17 cellular contexts compared by ENCODE assay signal in the genomic region with DNA sequence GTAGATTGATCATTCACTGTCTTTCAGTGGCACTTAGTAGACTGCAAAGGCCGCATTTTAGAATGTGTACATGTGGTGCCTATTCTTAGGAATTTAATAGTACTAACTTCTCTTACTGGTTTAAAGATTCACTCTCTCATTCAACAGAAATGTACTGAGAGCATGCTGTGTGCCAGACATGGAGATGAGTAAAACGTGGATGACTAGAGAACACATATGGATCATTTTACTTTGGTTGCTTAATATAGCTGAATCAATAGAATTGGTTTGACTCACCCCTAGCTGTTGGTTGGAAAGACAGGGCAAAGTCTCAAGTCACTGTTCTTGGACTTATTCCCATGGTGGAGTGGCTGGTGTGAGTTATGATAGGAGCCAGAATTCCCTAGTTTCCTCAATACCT.
DNase-seq lines count a peak whose midpoint lies in the region; ATAC-seq, FAIRE-seq and TF ChIP-seq lines count a peak whose summit lies in the region.
"Had no signal": no experiment of that assay in that cellular context is flagged by ENCODE, and none has a peak within 500 bp of the region (broad histone marks: within the 10 kb centered on the region; RNA-seq: fewer than 3 reads in every experiment).

No MANE protein-coding gene starts in this region.

- H3K4me1 ChIP-seq in astrocyte (ENCODE audit: insufficient read depth, low read length): no peaks in the 10 kb centered on the region
- H3K4me1 ChIP-seq in skeletal muscle satellite cell (ENCODE audit: control insufficient read depth, insufficient read depth, low read length): peaks cover 36% of the 10 kb centered on the region
- H3K4me1 ChIP-seq in CD4-positive, alpha-beta memory T cell (ENCODE audit: insufficient read depth, low read length): no peaks in the 10 kb centered on the region
- H3K4me1 ChIP-seq: thyroid gland had no signal

- no peak overlapping the region for H3K4me2 ChIP-seq in astrocyte (ENCODE audit: low read length)
- H3K4me2 ChIP-seq in skeletal muscle satellite cell (ENCODE audit: low read length): peak overlapping the region; percentile 12

- no peaks in the 10 kb centered on the region for H4K20me1 ChIP-seq in astrocyte (ENCODE audit: insufficient read depth, low read length)

- no peaks in the 10 kb centered on the region for H3K36me3 Mint-ChIP-seq in astrocyte (ENCODE audit: low read depth, unreplicated experiment)
- no peaks in the 10 kb centered on the region for H3K36me3 Mint-ChIP-seq in CD4-positive, alpha-beta memory T cell
- H3K36me3 Mint-ChIP-seq: activated CD4-positive, alpha-beta memory T cell treated with anti-CD3 and anti-CD28 coated beads for 36 hours; activated naive CD8-positive, alpha-beta T cell treated with anti-CD3 and anti-CD28 coated beads, Interleukin-2, amount 10 ng/mL, durations not matched to agents 7 days and 5 days had no signal

- FAIRE-seq in astrocyte (lab: Jason Lieb, UNC): peak; percentile 72

- H2AFZ ChIP-seq in astrocyte (ENCODE audit: low read depth, low read length): no peak overlapping the region

- POLR2A ChIA-PET in CD4-positive, alpha-beta memory T cell (lab: Charles Lee; ENCODE audit: partially characterized antibody): no interaction called here

- H3K9me3 Mint-ChIP-seq in astrocyte (ENCODE audit: unreplicated experiment): no peaks in the 10 kb centered on the region
- H3K9me3 Mint-ChIP-seq in CD4-positive, alpha-beta memory T cell: no peaks in the 10 kb centered on the region
- H3K9me3 Mint-ChIP-seq: activated CD4-positive, alpha-beta memory T cell treated with anti-CD3 and anti-CD28 coated beads for 36 hours; activated naive CD8-positive, alpha-beta T cell treated with anti-CD3 and anti-CD28 coated beads, Interleukin-2, amount 10 ng/mL, durations not matched to agents 7 days and 5 days had no signal

- no peak overlapping the region for H3K27ac Mint-ChIP-seq in astrocyte (ENCODE audit: unreplicated experiment)
- no peak overlapping the region for H3K27ac Mint-ChIP-seq in CD4-positive, alpha-beta memory T cell
- H3K27ac Mint-ChIP-seq: activated CD4-positive, alpha-beta memory T cell treated with anti-CD3 and anti-CD28 coated beads for 36 hours; activated naive CD8-positive, alpha-beta T cell treated with anti-CD3 and anti-CD28 coated beads, Interleukin-2, amount 10 ng/mL, durations not matched to agents 7 days and 5 days had no signal

- no peaks in the 10 kb centered on the region for H3K9me3 ChIP-seq in astrocyte (ENCODE audit: insufficient read depth, low read depth, low read length)
- no peaks in the 10 kb centered on the region for H3K9me3 ChIP-seq in skeletal muscle satellite cell (replicated peaks; ENCODE audit: low read length)
- no peaks in the 10 kb centered on the region for H3K9me3 ChIP-seq in CD4-positive, alpha-beta memory T cell (ENCODE audit: control insufficient read depth in 1 of 2, low read length in 2 of 2)
- H3K9me3 ChIP-seq: thyroid gland had no signal

- intact Hi-C loops in CD4-positive, alpha-beta memory T cell (cut with micrococcal nuclease): no loop called here

- no peak overlapping the region for H3K4me3 Mint-ChIP-seq in astrocyte (ENCODE audit: unreplicated experiment)
- H3K4me3 Mint-ChIP-seq in CD4-positive, alpha-beta memory T cell: no peak overlapping the region
- H3K4me3 Mint-ChIP-seq: activated CD4-positive, alpha-beta memory T cell treated with anti-CD3 and anti-CD28 coated beads for 36 hours; activated naive CD8-positive, alpha-beta T cell treated with anti-CD3 and anti-CD28 coated beads, Interleukin-2, amount 10 ng/mL, durations not matched to agents 7 days and 5 days had no signal

- H3K27me3 ChIP-seq in astrocyte (ENCODE audit: insufficient read depth, low read length) (peaks cover 2% of the 10 kb centered on the region), skeletal muscle satellite cell (ENCODE audit: control insufficient read depth, insufficient read depth, low read length) (no peaks in the 10 kb centered on the region)
- H3K27me3 ChIP-seq in CD4-positive, alpha-beta memory T cell (ENCODE audit: insufficient read depth, low read length): no peaks in the 10 kb centered on the region
- H3K27me3 ChIP-seq: thyroid gland had no signal

- TF ChIP-seq CTCF in astrocyte (IDR thresholded peaks at IDR 0.05; ENCODE audit: insufficient read depth, low read depth, low read length) (no peak), foreskin fibroblast (IDR thresholded peaks at IDR 0.05; ENCODE audit: low read depth, low read length) (no peak)

- H3K36me3 ChIP-seq in astrocyte (ENCODE audit: insufficient read depth, low read length) (no peaks in the 10 kb centered on the region), skeletal muscle satellite cell (ENCODE audit: insufficient read depth, low read length) (no peaks in the 10 kb centered on the region)
- H3K36me3 ChIP-seq in CD4-positive, alpha-beta memory T cell (ENCODE audit: insufficient read depth, low read length): no peaks in the 10 kb centered on the region
- H3K36me3 ChIP-seq: thyroid gland had no signal

- no peak overlapping the region for H3K27ac ChIP-seq in astrocyte (ENCODE audit: low read depth, low read length)
- no peak overlapping the region for H3K27ac ChIP-seq in CD4-positive, alpha-beta memory T cell (ENCODE audit: low read depth, low read length)
- H3K27ac ChIP-seq: thyroid gland had no signal

- H3K27me3 Mint-ChIP-seq in astrocyte (ENCODE audit: low read depth, unreplicated experiment): peaks cover 10% of the 10 kb centered on the region
- H3K27me3 Mint-ChIP-seq in CD4-positive, alpha-beta memory T cell: peaks cover 0 to 6% of the 10 kb centered on the region in 2 donors

- no peaks in the 10 kb centered on the region for H3K4me1 Mint-ChIP-seq in astrocyte (ENCODE audit: low read depth, unreplicated experiment)
- no peaks in the 10 kb centered on the region for H3K4me1 Mint-ChIP-seq in CD4-positive, alpha-beta memory T cell
- H3K4me1 Mint-ChIP-seq: activated naive CD8-positive, alpha-beta T cell treated with anti-CD3 and anti-CD28 coated beads, Interleukin-2, amount 10 ng/mL, durations not matched to agents 7 days and 5 days had no signal

- no peak overlapping the region for H3K9ac ChIP-seq in astrocyte (ENCODE audit: low read length)
- H3K9ac ChIP-seq in skeletal muscle satellite cell (ENCODE audit: low read depth, low read length): peak overlapping the region; percentile 31

- no peak for ATAC-seq in HG03025 (IDR thresholded peaks at IDR 0.05; ENCODE audit: low FRiP score, unreplicated experiment)
- ATAC-seq: left ventricle myocardium superior had no signal

- CTCF ChIA-PET in CD4-positive, alpha-beta memory T cell (lab: Charles Lee; ENCODE audit: partially characterized antibody): interaction anchor here (3.3 kb wide), 1 partner anchor 11 kb away, joined by 9 read pairs; no protein-coding TSS in a partner anchor

- DNase-seq in GM03348 (ENCODE audit: low spot score): peak; percentile 72
- peak; percentile 66 for DNase-seq in astrocyte (ENCODE audit: low read depth)
- peak; percentile 93 to 95 for DNase-seq in foreskin fibroblast
- DNase-seq in NCI-H345 (lab: John Stamatoyannopoulos, UW): no peak
- no peak for DNase-seq in NK-92 (lab: John Stamatoyannopoulos, UW; ENCODE audit: unreplicated experiment)
- no peak for DNase-seq in CD4-positive, alpha-beta memory T cell
- DNase-seq: activated CD4-positive, alpha-beta memory T cell treated with anti-CD3 and anti-CD28 coated beads for 36 hours; activated naive CD8-positive, alpha-beta T cell treated with anti-CD3 and anti-CD28 coated beads, Interleukin-2, amount 10 ng/mL, durations not matched to agents 7 days and 5 days; activated T-cell treated with anti-CD3 and anti-CD28 coated beads, Interleukin-2, amount 50 U/mL, for 1 hour; caudate nucleus; effector memory CD4-positive, alpha-beta T cell; left ventricle myocardium superior; NCI-H1436; SW 1271; thyroid gland had no signal

- no peak overlapping the region for H3K4me3 ChIP-seq in astrocyte (ENCODE audit: insufficient read depth, low read depth, low read length)
- H3K4me3 ChIP-seq in foreskin fibroblast (ENCODE audit: low read depth in 1 of 2, low read length in 2 of 2): no peak overlapping the region
- no peak overlapping the region for H3K4me3 ChIP-seq in skeletal muscle satellite cell (ENCODE audit: low read length)
- no peak overlapping the region for H3K4me3 ChIP-seq in CD4-positive, alpha-beta memory T cell (ENCODE audit: low read length in 2 of 2)
- H3K4me3 ChIP-seq: thyroid gland had no signal

- H3K79me2 ChIP-seq in astrocyte (ENCODE audit: insufficient read depth, low read length): no peaks in the 10 kb centered on the region

Comparison
In these comparisons a context has a peak if more than half of its experiments do, and no peak if none do; other contexts are left out.
1. DNase-seq: peak in GM03348 (single experiment), astrocyte (single experiment) and foreskin fibroblast (2 of 2); none in NCI-H345 (single experiment), NK-92 (single experiment) and CD4-positive, alpha-beta memory T cell (0 of 5).